Comparison of ENCODE assay signal across 1 cellular context in genomic region chr5:68080282-68081050, GRCh38.
A peak's percentile ranks its signal among the peaks of the same experiment; 100 is the strongest.
TF ChIP-seq lines count a peak whose summit lies in the region.

No MANE protein-coding gene starts in this region.

TF ChIP-seq in HepG2, 621 proteins besides CTCF, POLR2A, EP300 and RAD21 (continued from another document and continues in another):
- TF ChIP-seq MIER3 (CRISPR knock-in tag; IDR thresholded peaks at IDR 0.05; ENCODE audit: borderline replicate concordance): peak; percentile 56; the same call in 1 of the 2 replicates
- TF ChIP-seq CC2D1A (CRISPR knock-in tag; IDR thresholded peaks at IDR 0.05): no peak
- TF ChIP-seq AHR (CRISPR knock-in tag; IDR thresholded peaks at IDR 0.05): no peak
- TF ChIP-seq RARA (CRISPR knock-in tag; IDR thresholded peaks at IDR 0.05): no peak; the same call in 1 of the 2 replicates
- no peak for TF ChIP-seq RFXANK (CRISPR knock-in tag; IDR thresholded peaks at IDR 0.05)
- no peak for TF ChIP-seq ZBTB40 (IDR thresholded peaks at IDR 0.05)
- no peak for TF ChIP-seq ZBTB40 (CRISPR knock-in tag; IDR thresholded peaks at IDR 0.05)
- TF ChIP-seq ZNF550 (CRISPR knock-in tag; IDR thresholded peaks at IDR 0.05; ENCODE audit: borderline replicate concordance): no peak
- peak; percentile 49; the same call in 1 of the 2 replicates for TF ChIP-seq RXRB (CRISPR knock-in tag; IDR thresholded peaks at IDR 0.05; ENCODE audit: borderline replicate concordance)
- peak; percentile 30; the same call in 1 of the 2 replicates for TF ChIP-seq HMG20B (CRISPR knock-in tag; conservative IDR thresholded peaks at IDR 0.05)
- no peak for TF ChIP-seq ZNF501 (CRISPR knock-in tag; IDR thresholded peaks at IDR 0.05)
- no peak for TF ChIP-seq ZNF296 (CRISPR knock-in tag; conservative IDR thresholded peaks at IDR 0.05)
- TF ChIP-seq SP4 (CRISPR knock-in tag; IDR thresholded peaks at IDR 0.05): no peak
- TF ChIP-seq, protein P1, sequence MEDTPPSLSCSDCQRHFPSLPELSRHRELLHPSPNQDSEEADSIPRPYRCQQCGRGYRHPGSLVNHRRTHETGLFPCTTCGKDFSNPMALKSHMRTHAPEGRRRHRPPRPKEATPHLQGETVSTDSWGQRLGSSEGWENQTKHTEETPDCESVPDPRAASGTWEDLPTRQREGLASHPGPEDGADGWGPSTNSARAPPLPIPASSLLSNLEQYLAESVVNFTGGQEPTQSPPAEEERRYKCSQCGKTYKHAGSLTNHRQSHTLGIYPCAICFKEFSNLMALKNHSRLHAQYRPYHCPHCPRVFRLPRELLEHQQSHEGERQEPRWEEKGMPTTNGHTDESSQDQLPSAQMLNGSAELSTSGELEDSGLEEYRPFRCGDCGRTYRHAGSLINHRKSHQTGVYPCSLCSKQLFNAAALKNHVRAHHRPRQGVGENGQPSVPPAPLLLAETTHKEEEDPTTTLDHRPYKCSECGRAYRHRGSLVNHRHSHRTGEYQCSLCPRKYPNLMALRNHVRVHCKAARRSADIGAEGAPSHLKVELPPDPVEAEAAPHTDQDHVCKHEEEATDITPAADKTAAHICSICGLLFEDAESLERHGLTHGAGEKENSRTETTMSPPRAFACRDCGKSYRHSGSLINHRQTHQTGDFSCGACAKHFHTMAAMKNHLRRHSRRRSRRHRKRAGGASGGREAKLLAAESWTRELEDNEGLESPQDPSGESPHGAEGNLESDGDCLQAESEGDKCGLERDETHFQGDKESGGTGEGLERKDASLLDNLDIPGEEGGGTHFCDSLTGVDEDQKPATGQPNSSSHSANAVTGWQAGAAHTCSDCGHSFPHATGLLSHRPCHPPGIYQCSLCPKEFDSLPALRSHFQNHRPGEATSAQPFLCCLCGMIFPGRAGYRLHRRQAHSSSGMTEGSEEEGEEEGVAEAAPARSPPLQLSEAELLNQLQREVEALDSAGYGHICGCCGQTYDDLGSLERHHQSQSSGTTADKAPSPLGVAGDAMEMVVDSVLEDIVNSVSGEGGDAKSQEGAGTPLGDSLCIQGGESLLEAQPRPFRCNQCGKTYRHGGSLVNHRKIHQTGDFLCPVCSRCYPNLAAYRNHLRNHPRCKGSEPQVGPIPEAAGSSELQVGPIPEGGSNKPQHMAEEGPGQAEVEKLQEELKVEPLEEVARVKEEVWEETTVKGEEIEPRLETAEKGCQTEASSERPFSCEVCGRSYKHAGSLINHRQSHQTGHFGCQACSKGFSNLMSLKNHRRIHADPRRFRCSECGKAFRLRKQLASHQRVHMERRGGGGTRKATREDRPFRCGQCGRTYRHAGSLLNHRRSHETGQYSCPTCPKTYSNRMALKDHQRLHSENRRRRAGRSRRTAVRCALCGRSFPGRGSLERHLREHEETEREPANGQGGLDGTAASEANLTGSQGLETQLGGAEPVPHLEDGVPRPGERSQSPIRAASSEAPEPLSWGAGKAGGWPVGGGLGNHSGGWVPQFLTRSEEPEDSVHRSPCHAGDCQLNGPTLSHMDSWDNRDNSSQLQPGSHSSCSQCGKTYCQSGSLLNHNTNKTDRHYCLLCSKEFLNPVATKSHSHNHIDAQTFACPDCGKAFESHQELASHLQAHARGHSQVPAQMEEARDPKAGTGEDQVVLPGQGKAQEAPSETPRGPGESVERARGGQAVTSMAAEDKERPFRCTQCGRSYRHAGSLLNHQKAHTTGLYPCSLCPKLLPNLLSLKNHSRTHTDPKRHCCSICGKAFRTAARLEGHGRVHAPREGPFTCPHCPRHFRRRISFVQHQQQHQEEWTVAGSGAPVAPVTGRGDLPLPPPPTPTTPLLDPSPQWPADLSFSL (CRISPR knock-in tag; IDR thresholded peaks at IDR 0.05): no peak
- TF ChIP-seq NR2F6 (IDR thresholded peaks at IDR 0.05): peak; percentile 53; the same call in 1 of the 2 replicates
- peak; percentile 48; the same call in 1 of the 2 replicates for TF ChIP-seq NR2F6 (CRISPR knock-in tag; IDR thresholded peaks at IDR 0.05)
- no peak for TF ChIP-seq ETS1 (CRISPR knock-in tag; IDR thresholded peaks at IDR 0.05)
- no peak for TF ChIP-seq ZNF253 (CRISPR knock-in tag; IDR thresholded peaks at IDR 0.05; ENCODE audit: borderline replicate concordance)
- no peak for TF ChIP-seq ZNF142 (CRISPR knock-in tag; IDR thresholded peaks at IDR 0.05)
- TF ChIP-seq HMGXB3 (CRISPR knock-in tag; IDR thresholded peaks at IDR 0.05; ENCODE audit: borderline replicate concordance): peak; percentile 54; the same call in 1 of the 2 replicates
- no peak for TF ChIP-seq SATB2 (CRISPR knock-in tag; IDR thresholded peaks at IDR 0.05)
- no peak; the same call in 1 of the 2 replicates for TF ChIP-seq GFI1 (CRISPR knock-in tag; IDR thresholded peaks at IDR 0.05; ENCODE audit: borderline replicate concordance)
